10 cellular contexts compared by ENCODE assay signal in the genomic region with DNA sequence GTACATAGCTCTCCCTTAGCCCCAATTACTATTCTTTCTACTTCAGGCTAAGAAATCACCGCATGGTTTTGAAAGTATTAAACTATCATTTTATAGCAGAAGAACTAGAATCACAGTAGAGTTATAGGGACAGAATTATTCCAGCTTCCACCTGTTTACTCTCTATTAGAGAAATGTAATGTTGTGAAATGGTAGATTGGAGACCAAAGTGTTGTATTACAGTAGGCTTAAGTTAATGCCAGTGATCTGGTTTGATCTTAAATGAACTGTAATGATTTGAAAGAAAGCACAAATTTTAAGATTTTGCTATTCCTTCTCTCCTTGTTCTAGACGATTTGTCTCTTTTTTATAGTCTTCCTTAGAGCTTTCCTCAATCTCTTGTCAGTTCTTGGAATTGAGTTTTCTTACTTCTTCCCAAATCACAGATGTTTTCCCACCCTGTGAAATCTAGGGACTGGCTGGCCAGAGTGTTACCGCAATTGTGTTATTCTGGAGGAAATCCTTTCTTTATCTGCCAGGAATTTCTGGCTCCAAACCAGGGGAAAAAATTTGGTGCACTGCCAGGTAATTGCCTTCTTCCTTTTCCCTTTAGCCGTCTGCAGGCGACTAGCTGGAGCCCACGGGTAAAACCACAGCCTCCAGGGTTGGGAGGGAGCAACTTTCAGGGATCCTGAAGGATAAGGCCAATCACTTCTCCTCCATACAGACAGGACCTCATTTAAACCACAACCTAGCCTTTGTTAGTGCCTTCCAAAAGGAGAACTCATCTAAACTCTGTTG. TPM values are rescaled to one million over a fixed set of nuclear protein-coding genes. Genes with fewer than 3 reads are reported as not detected.
A peak's percentile ranks its signal among the peaks of the same experiment; 100 is the strongest.
DNase-seq lines count a peak whose midpoint lies in the region; ATAC-seq and TF ChIP-seq lines count a peak whose summit lies in the region.
"Had no signal": no experiment of that assay in that cellular context is flagged by ENCODE, and none has a peak within 500 bp of the region (broad histone marks: within the 10 kb centered on the region; RNA-seq: fewer than 3 reads in every experiment).

No MANE protein-coding gene starts in this region.

- H3K27ac Mint-ChIP-seq in effector memory CD8-positive, alpha-beta T cell, result peak overlapping the region; percentile 53 to 55
- no peak overlapping the region for H3K27ac Mint-ChIP-seq in activated T-cell treated with anti-CD3 and anti-CD28 coated beads, Interleukin-2, amount 50 U/mL, for 72 hours

- no peak overlapping the region for H3K4me3 Mint-ChIP-seq in effector memory CD8-positive, alpha-beta T cell
- no peak overlapping the region for H3K4me3 Mint-ChIP-seq in activated T-cell treated with anti-CD3 and anti-CD28 coated beads, Interleukin-2, amount 50 U/mL, for 72 hours
- H3K4me3 Mint-ChIP-seq: central memory CD8-positive, alpha-beta T cell had no signal

- ATAC-seq in effector memory CD8-positive, alpha-beta T cell (replicated peaks), result no peak
- no peak for ATAC-seq in HG03025 (IDR thresholded peaks at IDR 0.05; ENCODE audit: low FRiP score, unreplicated experiment)
- ATAC-seq in activated T-cell treated with anti-CD3 and anti-CD28 coated beads, Interleukin-2, amount 50 U/mL, for 72 hours (replicated peaks in 1 of 2), result no peak

- no peak overlapping the region for H3K4me3 ChIP-seq in AG09309 (ENCODE audit: control insufficient read depth, low read depth, low read length)

- H3K9me3 Mint-ChIP-seq in effector memory CD8-positive, alpha-beta T cell, result no peaks in the 10 kb centered on the region
- no peaks in the 10 kb centered on the region for H3K9me3 Mint-ChIP-seq in activated T-cell treated with anti-CD3 and anti-CD28 coated beads, Interleukin-2, amount 50 U/mL, for 72 hours
- H3K9me3 Mint-ChIP-seq: central memory CD8-positive, alpha-beta T cell had no signal

- H3K27me3 Mint-ChIP-seq in effector memory CD8-positive, alpha-beta T cell, result no peaks in the 10 kb centered on the region
- H3K27me3 Mint-ChIP-seq in activated T-cell treated with anti-CD3 and anti-CD28 coated beads, Interleukin-2, amount 50 U/mL, for 72 hours (ENCODE audit: low read depth), result no peaks in the 10 kb centered on the region
- H3K27me3 Mint-ChIP-seq: central memory CD8-positive, alpha-beta T cell had no signal

- no peaks in the 10 kb centered on the region for H3K4me1 Mint-ChIP-seq in effector memory CD8-positive, alpha-beta T cell (ENCODE audit: low read depth in 2 of 2)
- no peaks in the 10 kb centered on the region for H3K4me1 Mint-ChIP-seq in activated T-cell treated with anti-CD3 and anti-CD28 coated beads, Interleukin-2, amount 50 U/mL, for 72 hours (ENCODE audit: low read depth)
- H3K4me1 Mint-ChIP-seq: central memory CD8-positive, alpha-beta T cell had no signal

- TF ChIP-seq CTCF in AG09309 (IDR thresholded peaks at IDR 0.05; ENCODE audit: control insufficient read depth, insufficient read depth, low read depth, low read length, missing control alignments), result no peak

- DNase-seq in AG09309 (ENCODE audit: low read depth) (peak; percentile 77), LoVo (ENCODE audit: low spot score) (peak; percentile 83), midbrain (lab: John Stamatoyannopoulos, UW) (peak; percentile 13), mesenteric fat pad (ENCODE audit: low spot score) (no peak)
- no peak for DNase-seq in effector memory CD8-positive, alpha-beta T cell
- DNase-seq in stimulated activated CD4-positive, alpha-beta T cell treated with anti-CD3 and anti-CD28 coated beads, Interleukin-4, amount 100 ng/mL, for 1 hour, result no peak
- no peak for DNase-seq in activated T-cell treated with anti-CD3 and anti-CD28 coated beads, Interleukin-2, amount 50 U/mL, for 72 hours
- DNase-seq: NCI-H1436 treated with DMSO at 0.1 percent for 48 hours had no signal

- no peaks in the 10 kb centered on the region for H3K36me3 Mint-ChIP-seq in effector memory CD8-positive, alpha-beta T cell (ENCODE audit: insufficient read depth)
- no peaks in the 10 kb centered on the region for H3K36me3 Mint-ChIP-seq in activated T-cell treated with anti-CD3 and anti-CD28 coated beads, Interleukin-2, amount 50 U/mL, for 72 hours (ENCODE audit: insufficient read depth in 2 of 2)

RNA-seq across cellular contexts. Expression of a gene that starts 51.7 kb away (rescaled TPM):
- 60.1 TPM for total RNA-seq in mesenteric fat pad
- 100 to 1,000 TPM; 233 to 300 TPM for total RNA-seq in activated T-cell treated with anti-CD3 and anti-CD28 coated beads, Interleukin-2, amount 50 U/mL, for 72 hours

RNA-seq across cellular contexts. Expression of a gene that starts 58.9 kb away (rescaled TPM):
- total RNA-seq in mesenteric fat pad, result 74.9 TPM
- total RNA-seq in activated T-cell treated with anti-CD3 and anti-CD28 coated beads, Interleukin-2, amount 50 U/mL, for 72 hours, result 1 to 10 TPM; 9.7 to 9.9 TPM

Comparison
In these comparisons a context has a peak if more than half of its experiments do, and no peak if none do; other contexts are left out.
1. DNase-seq: peak in AG09309 (single experiment), LoVo (single experiment) and midbrain (single experiment); none in effector memory CD8-positive, alpha-beta T cell (0 of 3), stimulated activated CD4-positive, alpha-beta T cell treated with anti-CD3 and anti-CD28 coated beads, Interleukin-4, amount 100 ng/mL, for 1 hour (single experiment), mesenteric fat pad (single experiment) and activated T-cell treated with anti-CD3 and anti-CD28 coated beads, Interleukin-2, amount 50 U/mL, for 72 hours (0 of 2).